15 cellular contexts compared by ENCODE assay signal in the genomic region with DNA sequence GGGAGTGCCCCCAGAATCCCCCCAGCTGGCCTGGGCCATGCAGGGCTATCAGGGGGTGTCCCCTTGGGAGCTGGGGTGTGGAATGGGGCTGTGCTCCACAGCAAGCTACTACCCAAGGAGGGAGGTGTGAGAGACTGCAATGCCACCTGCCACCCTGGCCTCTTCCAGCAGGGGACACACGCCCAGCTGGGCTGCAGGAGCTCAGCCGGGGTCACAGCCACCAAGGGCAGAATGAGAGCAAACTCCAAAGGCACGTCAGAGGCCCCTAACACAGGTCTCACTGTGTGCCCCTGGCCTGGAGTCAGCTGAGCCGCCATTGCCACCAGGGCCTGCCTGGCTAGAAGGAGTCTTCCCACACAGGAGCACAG.
"Had no signal": no experiment of that assay in that cellular context is flagged by ENCODE, and none has a peak within 500 bp of the region (broad histone marks: within the 10 kb centered on the region; RNA-seq: fewer than 3 reads in every experiment).

No MANE protein-coding gene starts in this region.

- H3K9me3 ChIP-seq: adrenal gland, colonic mucosa, esophagus squamous epithelium had no signal

- H3K27ac Mint-ChIP-seq: activated naive CD4-positive, alpha-beta T cell treated with anti-CD3 and anti-CD28 coated beads, Interleukin-2, amount 10 ng/mL, durations not matched to agents 7 days and 5 days; activated T-helper 2 cell treated with anti-CD3 and anti-CD28 coated beads, Interferon-gamma antibody, Interleukin-2, Interleukin-4, amounts not matched to agents 10 μg/mL and 5 μg/mL and 100 μg/mL, durations not matched to agents 14 hours and 24 hours and 36 hours; immature natural killer cell; naive B cell had no signal

- H3K9me3 Mint-ChIP-seq: activated naive CD4-positive, alpha-beta T cell treated with anti-CD3 and anti-CD28 coated beads, Interleukin-2, amount 10 ng/mL, durations not matched to agents 7 days and 5 days; activated T-helper 2 cell treated with anti-CD3 and anti-CD28 coated beads, Interferon-gamma antibody, Interleukin-2, Interleukin-4, amounts not matched to agents 10 μg/mL and 5 μg/mL and 100 μg/mL, durations not matched to agents 14 hours and 24 hours and 36 hours; immature natural killer cell; naive B cell had no signal

- H3K27me3 Mint-ChIP-seq: activated naive CD4-positive, alpha-beta T cell treated with anti-CD3 and anti-CD28 coated beads, Interleukin-2, amount 10 ng/mL, durations not matched to agents 7 days and 5 days; naive B cell had no signal

- H3K4me1 Mint-ChIP-seq: activated naive CD4-positive, alpha-beta T cell treated with anti-CD3 and anti-CD28 coated beads, Interleukin-2, amount 10 ng/mL, durations not matched to agents 7 days and 5 days had no signal

- H3K27ac ChIP-seq: colonic mucosa, esophagus squamous epithelium had no signal

- H3K4me1 ChIP-seq: colonic mucosa had no signal

- DNase-seq: activated CD4-positive, alpha-beta T cell treated with anti-CD3 and anti-CD28 coated beads, Interleukin-2, amount 50 U/mL, for 1 hour; activated naive CD4-positive, alpha-beta T cell treated with anti-CD3 and anti-CD28 coated beads, Interleukin-2, amount 10 ng/mL, durations not matched to agents 7 days and 5 days; colonic mucosa; esophagus squamous epithelium; immature natural killer cell; naive B cell; stimulated activated CD4-positive, alpha-beta T cell treated with anti-CD3 and anti-CD28 coated beads, Interleukin-15, amount 100 ng/mL, for 24 hours; stimulated activated CD4-positive, alpha-beta T cell treated with anti-CD3 and anti-CD28 coated beads, Interleukin-4, amount 100 ng/mL, for 1 hour; stimulated activated naive CD4-positive, alpha-beta T cell; T-helper 9 cell; trophoblast cell had no signal

- H3K36me3 ChIP-seq: colonic mucosa had no signal

- H3K4me3 ChIP-seq: adrenal gland, cardiac muscle cell, colonic mucosa, esophagus squamous epithelium, skin epidermis had no signal

- H3K4me3 Mint-ChIP-seq: activated naive CD4-positive, alpha-beta T cell treated with anti-CD3 and anti-CD28 coated beads, Interleukin-2, amount 10 ng/mL, durations not matched to agents 7 days and 5 days; immature natural killer cell had no signal

- H3K27me3 ChIP-seq: adrenal gland, cardiac muscle cell, colonic mucosa, esophagus squamous epithelium had no signal
